ENCODE assay signal across 13 cellular contexts in genomic region chr12:2212971-2213869, GRCh38.
DNase-seq lines count a peak whose midpoint lies in the region; ATAC-seq and TF ChIP-seq lines count a peak whose summit lies in the region.
"Had no signal": no experiment of that assay in that cellular context is flagged by ENCODE, and none has a peak within 500 bp of the region (broad histone marks: within the 10 kb centered on the region; RNA-seq: fewer than 3 reads in every experiment).

No MANE protein-coding gene starts in this region.

- H3K9me3 ChIP-seq in left ventricle myocardium inferior (replicated peaks) (no peaks in the 10 kb centered on the region), parathyroid adenoma (ENCODE audit: control insufficient read depth, low read length) (no peaks in the 10 kb centered on the region)
- H3K9me3 ChIP-seq: spleen had no signal

- no peaks in the 10 kb centered on the region for H3K9me3 Mint-ChIP-seq in WTC11
- H3K9me3 Mint-ChIP-seq in activated CD8-positive, alpha-beta T cell treated with anti-CD3 and anti-CD28 coated beads for 36 hours = no peaks in the 10 kb centered on the region

- CTCF ChIA-PET in WTC11 (lab: Charles Lee) = interaction anchor here (0.9 to 2.1 kb wide), 4 partner anchors 15 to 156 kb away, joined by 3 to 9 read pairs (median 5); no protein-coding TSS in a partner anchor
- CTCF ChIA-PET in activated CD8-positive, alpha-beta T cell treated with anti-CD3 and anti-CD28 coated beads for 36 hours (lab: Charles Lee) = no interaction called here

- intact Hi-C loops in left ventricle myocardium inferior (cut with micrococcal nuclease) = no loop called here
- intact Hi-C loops in activated CD8-positive, alpha-beta T cell treated with anti-CD3 and anti-CD28 coated beads for 36 hours (cut with micrococcal nuclease) = no loop called here

- no peaks in the 10 kb centered on the region for H3K36me3 Mint-ChIP-seq in WTC11
- H3K36me3 Mint-ChIP-seq in activated CD8-positive, alpha-beta T cell treated with anti-CD3 and anti-CD28 coated beads for 36 hours (ENCODE audit: low read depth) = no peaks in the 10 kb centered on the region
- H3K36me3 Mint-ChIP-seq: CD4-positive, alpha-beta memory T cell had no signal

- DNase-seq in KBM-7 (peak; percentile 15), WTC11 (ENCODE audit: low spot score) (no peak), left ventricle myocardium inferior (no peak), AML-193 (lab: John Stamatoyannopoulos, UW) (no peak), SKM-1 treated with dmso at 0.1 percent for 144 hours (lab: John Stamatoyannopoulos, UW; ENCODE audit: unreplicated experiment) (no peak)
- DNase-seq in activated CD8-positive, alpha-beta T cell treated with anti-CD3 and anti-CD28 coated beads for 36 hours = no peak
- DNase-seq: activated CD4-positive, alpha-beta T cell treated with anti-CD3 and anti-CD28 coated beads for 48 hours; activated naive CD4-positive, alpha-beta T cell treated with anti-CD3 and anti-CD28 coated beads, Interleukin-2, amount 50 U/mL, for 16 hours; CD4-positive, alpha-beta memory T cell; kidney; spleen had no signal

- H3K36me3 ChIP-seq in left ventricle myocardium inferior = no peaks in the 10 kb centered on the region
- H3K36me3 ChIP-seq in parathyroid adenoma (ENCODE audit: control insufficient read depth, insufficient read depth, low read length) = no peaks in the 10 kb centered on the region
- H3K36me3 ChIP-seq: spleen had no signal

- H3K4me1 ChIP-seq in left ventricle myocardium inferior = peaks cover 94% of the 10 kb centered on the region
- no peaks in the 10 kb centered on the region for H3K4me1 ChIP-seq in parathyroid adenoma

- POLR2A ChIA-PET in WTC11 (lab: Charles Lee) = interaction anchor here (0.8 kb wide), 1 partner anchor 15 kb away, joined by 3 read pairs; no protein-coding TSS in a partner anchor
- POLR2A ChIA-PET in activated CD8-positive, alpha-beta T cell treated with anti-CD3 and anti-CD28 coated beads for 36 hours (lab: Charles Lee) = no interaction called here

- H3K27ac Mint-ChIP-seq in WTC11 = 0 out of 2 replicates have a peak overlapping the region, but pooled peaks have one; percentile 58
- H3K27ac Mint-ChIP-seq in activated CD8-positive, alpha-beta T cell treated with anti-CD3 and anti-CD28 coated beads for 36 hours = no peak overlapping the region

- H3K4me3 ChIP-seq in left ventricle myocardium inferior (no peak overlapping the region), parathyroid adenoma (ENCODE audit: low read depth, low read length) (no peak overlapping the region)
- H3K4me3 ChIP-seq: spleen had no signal

- H3K27me3 ChIP-seq in left ventricle myocardium inferior (ENCODE audit: low read depth) = no peaks in the 10 kb centered on the region
- H3K27me3 ChIP-seq in parathyroid adenoma (ENCODE audit: control insufficient read depth, insufficient read depth, low read length) = no peaks in the 10 kb centered on the region

- H3K27ac ChIP-seq in left ventricle myocardium inferior (replicated peaks) (peak overlapping the region; percentile 81), parathyroid adenoma (no peak overlapping the region)
- H3K27ac ChIP-seq: spleen had no signal

- peak overlapping the region; percentile 25 for H2AFZ ChIP-seq in parathyroid adenoma

- in situ Hi-C loops in KBM-7 (cut with MboI; ENCODE audit: low pct_unique_long_range_greater_than_20kb, low sequenced_read_pairs) = no loop called here

- H3K9ac ChIP-seq in parathyroid adenoma = no peak overlapping the region

- no peaks in the 10 kb centered on the region for H3K79me2 ChIP-seq in parathyroid adenoma

- peaks cover 18% of the 10 kb centered on the region for H3K4me1 Mint-ChIP-seq in WTC11
- H3K4me1 Mint-ChIP-seq in activated CD8-positive, alpha-beta T cell treated with anti-CD3 and anti-CD28 coated beads for 36 hours (ENCODE audit: low read depth) = no peaks in the 10 kb centered on the region
- H3K4me1 Mint-ChIP-seq: CD4-positive, alpha-beta memory T cell had no signal

- H3K4me2 ChIP-seq in parathyroid adenoma (ENCODE audit: low read length) = no peak overlapping the region

- H3K27me3 Mint-ChIP-seq in WTC11 (ENCODE audit: low read depth) = no peaks in the 10 kb centered on the region
- peaks cover 5% of the 10 kb centered on the region for H3K27me3 Mint-ChIP-seq in activated CD8-positive, alpha-beta T cell treated with anti-CD3 and anti-CD28 coated beads for 36 hours

- TF ChIP-seq CTCF in WTC11 (IDR thresholded peaks at IDR 0.05) (no peak), left ventricle myocardium inferior (IDR thresholded peaks at IDR 0.05; ENCODE audit: borderline replicate concordance) (peak; percentile 17), parathyroid adenoma (IDR thresholded peaks at IDR 0.05) (no peak)
- TF ChIP-seq CTCF in activated CD8-positive, alpha-beta T cell treated with anti-CD3 and anti-CD28 coated beads for 36 hours (IDR thresholded peaks at IDR 0.05) = no peak

- no peak overlapping the region for H3K4me3 Mint-ChIP-seq in WTC11
- H3K4me3 Mint-ChIP-seq in activated CD8-positive, alpha-beta T cell treated with anti-CD3 and anti-CD28 coated beads for 36 hours = no peak overlapping the region
- H3K4me3 Mint-ChIP-seq: CD4-positive, alpha-beta memory T cell had no signal

- ATAC-seq in WTC11 (peak; percentile 74), GM21528 (IDR thresholded peaks at IDR 0.05; ENCODE audit: low FRiP score, unreplicated experiment) (no peak)
- ATAC-seq in activated CD8-positive, alpha-beta T cell treated with anti-CD3 and anti-CD28 coated beads for 36 hours = no peak

TF ChIP-seq in WTC11, 78 proteins besides CTCF, POLR2A, EP300 and RAD21 (continues in another document):
- TF ChIP-seq ATF3 (CRISPR knock-in tag; conservative IDR thresholded peaks at IDR 0.05) = no peak
- TF ChIP-seq CDX4 (CRISPR knock-in tag; IDR thresholded peaks at IDR 0.05; ENCODE audit: borderline replicate concordance) = no peak
- TF ChIP-seq SP1 (CRISPR knock-in tag; conservative IDR thresholded peaks at IDR 0.05) = no peak
- TF ChIP-seq, protein P1, sequence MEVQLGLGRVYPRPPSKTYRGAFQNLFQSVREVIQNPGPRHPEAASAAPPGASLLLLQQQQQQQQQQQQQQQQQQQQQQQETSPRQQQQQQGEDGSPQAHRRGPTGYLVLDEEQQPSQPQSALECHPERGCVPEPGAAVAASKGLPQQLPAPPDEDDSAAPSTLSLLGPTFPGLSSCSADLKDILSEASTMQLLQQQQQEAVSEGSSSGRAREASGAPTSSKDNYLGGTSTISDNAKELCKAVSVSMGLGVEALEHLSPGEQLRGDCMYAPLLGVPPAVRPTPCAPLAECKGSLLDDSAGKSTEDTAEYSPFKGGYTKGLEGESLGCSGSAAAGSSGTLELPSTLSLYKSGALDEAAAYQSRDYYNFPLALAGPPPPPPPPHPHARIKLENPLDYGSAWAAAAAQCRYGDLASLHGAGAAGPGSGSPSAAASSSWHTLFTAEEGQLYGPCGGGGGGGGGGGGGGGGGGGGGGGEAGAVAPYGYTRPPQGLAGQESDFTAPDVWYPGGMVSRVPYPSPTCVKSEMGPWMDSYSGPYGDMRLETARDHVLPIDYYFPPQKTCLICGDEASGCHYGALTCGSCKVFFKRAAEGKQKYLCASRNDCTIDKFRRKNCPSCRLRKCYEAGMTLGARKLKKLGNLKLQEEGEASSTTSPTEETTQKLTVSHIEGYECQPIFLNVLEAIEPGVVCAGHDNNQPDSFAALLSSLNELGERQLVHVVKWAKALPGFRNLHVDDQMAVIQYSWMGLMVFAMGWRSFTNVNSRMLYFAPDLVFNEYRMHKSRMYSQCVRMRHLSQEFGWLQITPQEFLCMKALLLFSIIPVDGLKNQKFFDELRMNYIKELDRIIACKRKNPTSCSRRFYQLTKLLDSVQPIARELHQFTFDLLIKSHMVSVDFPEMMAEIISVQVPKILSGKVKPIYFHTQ (CRISPR knock-in tag; IDR thresholded peaks at IDR 0.05) = no peak
- no peak for TF ChIP-seq CREB1 (CRISPR knock-in tag; IDR thresholded peaks at IDR 0.05)
- TF ChIP-seq, protein P2, sequence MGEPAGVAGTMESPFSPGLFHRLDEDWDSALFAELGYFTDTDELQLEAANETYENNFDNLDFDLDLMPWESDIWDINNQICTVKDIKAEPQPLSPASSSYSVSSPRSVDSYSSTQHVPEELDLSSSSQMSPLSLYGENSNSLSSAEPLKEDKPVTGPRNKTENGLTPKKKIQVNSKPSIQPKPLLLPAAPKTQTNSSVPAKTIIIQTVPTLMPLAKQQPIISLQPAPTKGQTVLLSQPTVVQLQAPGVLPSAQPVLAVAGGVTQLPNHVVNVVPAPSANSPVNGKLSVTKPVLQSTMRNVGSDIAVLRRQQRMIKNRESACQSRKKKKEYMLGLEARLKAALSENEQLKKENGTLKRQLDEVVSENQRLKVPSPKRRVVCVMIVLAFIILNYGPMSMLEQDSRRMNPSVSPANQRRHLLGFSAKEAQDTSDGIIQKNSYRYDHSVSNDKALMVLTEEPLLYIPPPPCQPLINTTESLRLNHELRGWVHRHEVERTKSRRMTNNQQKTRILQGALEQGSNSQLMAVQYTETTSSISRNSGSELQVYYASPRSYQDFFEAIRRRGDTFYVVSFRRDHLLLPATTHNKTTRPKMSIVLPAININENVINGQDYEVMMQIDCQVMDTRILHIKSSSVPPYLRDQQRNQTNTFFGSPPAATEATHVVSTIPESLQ (CRISPR knock-in tag; IDR thresholded peaks at IDR 0.05) = no peak
- no peak for TF ChIP-seq GABPB1 (CRISPR knock-in tag; IDR thresholded peaks at IDR 0.05)
- TF ChIP-seq, protein P3, sequence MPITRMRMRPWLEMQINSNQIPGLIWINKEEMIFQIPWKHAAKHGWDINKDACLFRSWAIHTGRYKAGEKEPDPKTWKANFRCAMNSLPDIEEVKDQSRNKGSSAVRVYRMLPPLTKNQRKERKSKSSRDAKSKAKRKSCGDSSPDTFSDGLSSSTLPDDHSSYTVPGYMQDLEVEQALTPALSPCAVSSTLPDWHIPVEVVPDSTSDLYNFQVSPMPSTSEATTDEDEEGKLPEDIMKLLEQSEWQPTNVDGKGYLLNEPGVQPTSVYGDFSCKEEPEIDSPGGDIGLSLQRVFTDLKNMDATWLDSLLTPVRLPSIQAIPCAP (CRISPR knock-in tag; IDR thresholded peaks at IDR 0.05) = no peak
- no peak for TF ChIP-seq GRHL2 (CRISPR knock-in tag; IDR thresholded peaks at IDR 0.05; ENCODE audit: insufficient replicate concordance, severe bottlenecking)
